ENCODE assay signal across 10 cellular contexts in genomic region chr15:52515343-52515742, GRCh38.
"Had no signal": no experiment of that assay in that cellular context is flagged by ENCODE, and none has a peak within 500 bp of the region (broad histone marks: within the 10 kb centered on the region; RNA-seq: fewer than 3 reads in every experiment).

No MANE protein-coding gene starts in this region.

- H3K9me3 ChIP-seq: HAP-1 had no signal

- H3K4me2 ChIP-seq: GM23338 had no signal

- DNase-seq: GM23248, GOT3, H7, H9, HCEC 1CT, HFFc6 had no signal

- H3K4me3 ChIP-seq: GM23248, GM23338, HAP-1 had no signal

- FAIRE-seq: H1, H54 had no signal

- H3K27ac Mint-ChIP-seq: GM23338, H9, HFFc6 had no signal

- H3K36me3 ChIP-seq: HAP-1 had no signal

- H3K27ac ChIP-seq: GM23248 had no signal

- H3K4me3 Mint-ChIP-seq: GM23338, H9, HFFc6 had no signal

- H3K9me3 Mint-ChIP-seq: GM23338, H9, HFFc6 had no signal

- H2AFZ ChIP-seq: GM23248, GM23338 had no signal
